In genomic region chr9:127968717-127969383, GRCh38 we compare ENCODE assay signal across 1 cellular context.
TF ChIP-seq lines count a peak whose summit lies in the region.

No MANE protein-coding gene starts in this region.

TF ChIP-seq in GM23338, 12 proteins besides CTCF, POLR2A, EP300 and RAD21 (continued from another document):
- TF ChIP-seq, protein P1, sequence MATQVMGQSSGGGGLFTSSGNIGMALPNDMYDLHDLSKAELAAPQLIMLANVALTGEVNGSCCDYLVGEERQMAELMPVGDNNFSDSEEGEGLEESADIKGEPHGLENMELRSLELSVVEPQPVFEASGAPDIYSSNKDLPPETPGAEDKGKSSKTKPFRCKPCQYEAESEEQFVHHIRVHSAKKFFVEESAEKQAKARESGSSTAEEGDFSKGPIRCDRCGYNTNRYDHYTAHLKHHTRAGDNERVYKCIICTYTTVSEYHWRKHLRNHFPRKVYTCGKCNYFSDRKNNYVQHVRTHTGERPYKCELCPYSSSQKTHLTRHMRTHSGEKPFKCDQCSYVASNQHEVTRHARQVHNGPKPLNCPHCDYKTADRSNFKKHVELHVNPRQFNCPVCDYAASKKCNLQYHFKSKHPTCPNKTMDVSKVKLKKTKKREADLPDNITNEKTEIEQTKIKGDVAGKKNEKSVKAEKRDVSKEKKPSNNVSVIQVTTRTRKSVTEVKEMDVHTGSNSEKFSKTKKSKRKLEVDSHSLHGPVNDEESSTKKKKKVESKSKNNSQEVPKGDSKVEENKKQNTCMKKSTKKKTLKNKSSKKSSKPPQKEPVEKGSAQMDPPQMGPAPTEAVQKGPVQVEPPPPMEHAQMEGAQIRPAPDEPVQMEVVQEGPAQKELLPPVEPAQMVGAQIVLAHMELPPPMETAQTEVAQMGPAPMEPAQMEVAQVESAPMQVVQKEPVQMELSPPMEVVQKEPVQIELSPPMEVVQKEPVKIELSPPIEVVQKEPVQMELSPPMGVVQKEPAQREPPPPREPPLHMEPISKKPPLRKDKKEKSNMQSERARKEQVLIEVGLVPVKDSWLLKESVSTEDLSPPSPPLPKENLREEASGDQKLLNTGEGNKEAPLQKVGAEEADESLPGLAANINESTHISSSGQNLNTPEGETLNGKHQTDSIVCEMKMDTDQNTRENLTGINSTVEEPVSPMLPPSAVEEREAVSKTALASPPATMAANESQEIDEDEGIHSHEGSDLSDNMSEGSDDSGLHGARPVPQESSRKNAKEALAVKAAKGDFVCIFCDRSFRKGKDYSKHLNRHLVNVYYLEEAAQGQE (IDR thresholded peaks at IDR 0.05; ENCODE audit: unreplicated experiment): no peak
